ENCODE assay signal across 12 cellular contexts in genomic region chr4:74661427-74662171, GRCh38.
DNase-seq lines count a peak whose midpoint lies in the region; ATAC-seq lines count a peak whose summit lies in the region.
"Had no signal": no experiment of that assay in that cellular context is flagged by ENCODE, and none has a peak within 500 bp of the region (broad histone marks: within the 10 kb centered on the region; RNA-seq: fewer than 3 reads in every experiment).

No MANE protein-coding gene starts in this region.

- H3K4me3 Mint-ChIP-seq in activated CD4-positive, alpha-beta T cell treated with anti-CD3 and anti-CD28 coated beads for 36 hours, result no peak overlapping the region

- CTCF ChIA-PET in activated CD4-positive, alpha-beta T cell treated with anti-CD3 and anti-CD28 coated beads for 36 hours (lab: Charles Lee), result interaction anchor here (0.6 to 1.1 kb wide), 3 partner anchors 10 to 97 kb away, joined by 3 read pairs; no protein-coding TSS in a partner anchor

- peaks cover 7% of the 10 kb centered on the region for H3K27me3 Mint-ChIP-seq in activated CD4-positive, alpha-beta T cell treated with anti-CD3 and anti-CD28 coated beads for 36 hours

- H3K4me1 Mint-ChIP-seq in activated CD4-positive, alpha-beta T cell treated with anti-CD3 and anti-CD28 coated beads for 36 hours, result peaks cover 25% of the 10 kb centered on the region

- peak; percentile 73 for ATAC-seq in activated CD4-positive, alpha-beta T cell treated with anti-CD3 and anti-CD28 coated beads for 36 hours
- ATAC-seq in esophagus mucosa (peak; percentile 22), left cardiac atrium (no peak)
- ATAC-seq: SK-N-SH treated with all-trans-retinoic acid at 6 μM for 48 hours had no signal

- no peaks in the 10 kb centered on the region for H3K36me3 Mint-ChIP-seq in activated CD4-positive, alpha-beta T cell treated with anti-CD3 and anti-CD28 coated beads for 36 hours (ENCODE audit: low read depth)

- no peaks in the 10 kb centered on the region for H3K9me3 Mint-ChIP-seq in activated CD4-positive, alpha-beta T cell treated with anti-CD3 and anti-CD28 coated beads for 36 hours (ENCODE audit: low read depth)

- POLR2A ChIA-PET in activated CD4-positive, alpha-beta T cell treated with anti-CD3 and anti-CD28 coated beads for 36 hours (lab: Charles Lee), result no interaction called here

- intact Hi-C loops in activated CD4-positive, alpha-beta T cell treated with anti-CD3 and anti-CD28 coated beads for 36 hours (cut with DNase I, micrococcal nuclease), result loop anchor here (1.0 to 5.0 kb wide), 3 partner anchors 28 to 37 kb away; no protein-coding TSS in a partner anchor
- intact Hi-C loops in left cardiac atrium (cut with DNase I), result no loop called here

- DNase-seq in activated CD4-positive, alpha-beta T cell treated with anti-CD3 and anti-CD28 coated beads for 36 hours, result peak; percentile 8
- DNase-seq in activated CD4-positive, alpha-beta T cell treated with anti-CD3 and anti-CD28 coated beads for 1 hour, result no peak
- DNase-seq in RKO (ENCODE audit: low spot score) (peak; percentile 32), renal cortical epithelial cell (ENCODE audit: low read depth) (peak; percentile 75), medulla oblongata (ENCODE audit: extremely low spot score) (no peak), left cardiac atrium (no peak)
- DNase-seq in stimulated activated CD4-positive, alpha-beta T cell treated with anti-CD3 and anti-CD28 coated beads, Interleukin-15, amount 100 ng/mL, for 24 hours, result no peak
- DNase-seq: central memory CD4-positive, alpha-beta T cell; MV-4-11; NCI-H2171 had no signal

- no peak overlapping the region for H3K27ac Mint-ChIP-seq in activated CD4-positive, alpha-beta T cell treated with anti-CD3 and anti-CD28 coated beads for 36 hours

Comparison
In these comparisons a context has a peak if more than half of its experiments do, and no peak if none do; other contexts are left out.
1. DNase-seq: peak in activated CD4-positive, alpha-beta T cell treated with anti-CD3 and anti-CD28 coated beads for 36 hours (single experiment), RKO (single experiment) and renal cortical epithelial cell (single experiment); none in activated CD4-positive, alpha-beta T cell treated with anti-CD3 and anti-CD28 coated beads for 1 hour (single experiment), medulla oblongata (single experiment), left cardiac atrium (single experiment) and stimulated activated CD4-positive, alpha-beta T cell treated with anti-CD3 and anti-CD28 coated beads, Interleukin-15, amount 100 ng/mL, for 24 hours (single experiment).
2. ATAC-seq: peak in activated CD4-positive, alpha-beta T cell treated with anti-CD3 and anti-CD28 coated beads for 36 hours (single experiment) and esophagus mucosa (single experiment); none in left cardiac atrium (0 of 2).
3. intact Hi-C loops: an anchor here in activated CD4-positive, alpha-beta T cell treated with anti-CD3 and anti-CD28 coated beads for 36 hours (1.0 to 5.0 kb wide); none called in left cardiac atrium.